Comparison of ENCODE assay signal across 16 cellular contexts in the genomic region with DNA sequence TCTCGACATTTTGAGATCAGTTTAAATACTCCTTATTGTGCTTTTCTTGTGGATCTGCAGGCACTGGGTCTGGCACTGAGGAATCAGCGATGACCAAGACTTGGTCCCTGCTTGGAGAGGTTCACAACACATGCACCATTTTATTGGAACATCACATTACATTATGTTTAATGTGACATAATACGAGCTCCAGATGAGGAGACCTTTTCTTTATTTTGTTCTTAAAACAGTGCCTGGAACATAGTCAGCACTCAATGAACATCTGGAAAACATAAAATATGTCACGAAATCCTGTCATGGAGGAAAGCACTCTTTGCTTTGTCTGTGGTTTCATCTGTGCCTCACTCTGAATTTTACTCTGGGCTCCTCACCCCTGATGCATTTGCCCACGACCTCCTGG.
"Had no signal": no experiment of that assay in that cellular context is flagged by ENCODE, and none has a peak within 500 bp of the region (broad histone marks: within the 10 kb centered on the region; RNA-seq: fewer than 3 reads in every experiment).

No MANE protein-coding gene starts in this region.

- H3K36me3 Mint-ChIP-seq: IgD-negative memory B cell had no signal

- H3K4me3 Mint-ChIP-seq: IgD-negative memory B cell had no signal

- H3K27ac Mint-ChIP-seq: IgD-negative memory B cell had no signal

- DNase-seq: NCI-H1092, NCI-H1105 treated with DMSO at 0.1 percent for 48 hours, NCI-H1417 treated with DMSO at 0.1 percent for 48 hours, NCI-H146, NCI-H1694 treated with DMSO at 0.1 percent for 48 hours, NCI-H1930, NCI-H2081, NCI-H2107, NCI-H2227 treated with DMSO at 0.1 percent for 48 hours, NCI-H524, NCI-H526 treated with DMSO at 0.1 percent for 48 hours, NCI-H774, SHP77, SW 1271 had no signal

- ATAC-seq: K562 had no signal
